1 cellular context compared by ENCODE assay signal in genomic region chr10:62048919-62049636, GRCh38.
TF ChIP-seq lines count a peak whose summit lies in the region.

No MANE protein-coding gene starts in this region.

TF ChIP-seq in HepG2, 621 proteins besides CTCF, POLR2A, EP300 and RAD21 (continued from another document and continues in another):
- TF ChIP-seq TIGD3 (CRISPR knock-in tag; IDR thresholded peaks at IDR 0.05; ENCODE audit: borderline replicate concordance) (no peak), ZNF274 (CRISPR knock-in tag; IDR thresholded peaks at IDR 0.05) (peak; percentile 94), ZBTB10 (CRISPR knock-in tag; IDR thresholded peaks at IDR 0.05; ENCODE audit: borderline replicate concordance) (no peak; the same call in 1 of the 2 replicates), EHMT2 (IDR thresholded peaks at IDR 0.05; ENCODE audit: borderline replicate concordance, low read depth, low read length) (no peak), THAP11 (CRISPR knock-in tag; IDR thresholded peaks at IDR 0.05) (peak; percentile 76), MED8 (CRISPR knock-in tag; IDR thresholded peaks at IDR 0.05; ENCODE audit: insufficient replicate concordance) (no peak), ZMAT3 (CRISPR knock-in tag; conservative IDR thresholded peaks at IDR 0.05) (peak; percentile 80; the same call in 1 of the 2 replicates), MED13 (CRISPR knock-in tag; IDR thresholded peaks at IDR 0.05) (no peak), HNF4A (CRISPR knock-in tag; IDR thresholded peaks at IDR 0.05) (peak; percentile 66), ZBTB33 (CRISPR knock-in tag; IDR thresholded peaks at IDR 0.05) (peak; percentile 75; the same call in 1 of the 2 replicates), ZNF17 (CRISPR knock-in tag; IDR thresholded peaks at IDR 0.05) (no peak), TARDBP (CRISPR knock-in tag; IDR thresholded peaks at IDR 0.05) (peak; percentile 90), GATAD2A (CRISPR knock-in tag; IDR thresholded peaks at IDR 0.05) (peak; percentile 94), STAT5B (CRISPR knock-in tag; IDR thresholded peaks at IDR 0.05) (no peak; the same call in 1 of the 2 replicates), CENPBD1 (CRISPR knock-in tag; IDR thresholded peaks at IDR 0.05; ENCODE audit: borderline replicate concordance, low read depth) (no peak), MAFK (conservative IDR thresholded peaks at IDR 0.05 in 1 of 2, IDR thresholded peaks at IDR 0.05 in 1 of 2; ENCODE audit: low read length in 2 of 2) (0 out of 4 replicates have a peak, but pooled peaks of 1 of the 2 experiments have one; percentile 4), NR2F2 (IDR thresholded peaks at IDR 0.05; ENCODE audit: borderline replicate concordance, low read depth) (peak; percentile 24; the same call in 1 of the 2 replicates), ZBTB39 (CRISPR knock-in tag; IDR thresholded peaks at IDR 0.05) (peak; percentile 89), NFYB (CRISPR knock-in tag; IDR thresholded peaks at IDR 0.05) (no peak; the same call in 1 of the 2 replicates), HNRNPH1 (optimal IDR thresholded peaks at IDR 0.05; ENCODE audit: low read depth, low read length) (no peak), ZNF597 (CRISPR knock-in tag; IDR thresholded peaks at IDR 0.05) (no peak), JARID2 (CRISPR knock-in tag; IDR thresholded peaks at IDR 0.05; ENCODE audit: insufficient replicate concordance) (no peak), SP5 (CRISPR knock-in tag; IDR thresholded peaks at IDR 0.05; ENCODE audit: borderline replicate concordance, low read depth) (no peak; the same call in 1 of the 2 replicates), ZNF382 (CRISPR knock-in tag; IDR thresholded peaks at IDR 0.05; ENCODE audit: borderline replicate concordance) (no peak), ATF3 (CRISPR knock-in tag; IDR thresholded peaks at IDR 0.05) (peak; percentile 66), ZNF800 (CRISPR knock-in tag; IDR thresholded peaks at IDR 0.05) (0 out of 2 replicates have a peak, but pooled peaks have one; percentile 67), ASH2L (IDR thresholded peaks at IDR 0.05; ENCODE audit: insufficient read length, low read depth, low read length) (peak; percentile 86), FOXK1 (CRISPR knock-in tag; IDR thresholded peaks at IDR 0.05; ENCODE audit: borderline replicate concordance, low read depth) (peak; percentile 94; the same call in 1 of the 2 replicates), ZNF383 (CRISPR knock-in tag; IDR thresholded peaks at IDR 0.05; ENCODE audit: borderline replicate concordance) (no peak), ELK4 (CRISPR knock-in tag; IDR thresholded peaks at IDR 0.05; ENCODE audit: borderline replicate concordance) (no peak), FOXC1 (CRISPR knock-in tag; IDR thresholded peaks at IDR 0.05; ENCODE audit: borderline replicate concordance) (peak; percentile 85), ZGPAT (CRISPR knock-in tag; IDR thresholded peaks at IDR 0.05) (peak; percentile 97), ZNF841 (CRISPR knock-in tag; IDR thresholded peaks at IDR 0.05; ENCODE audit: borderline replicate concordance) (no peak; the same call in 1 of the 2 replicates), ZNF432 (CRISPR knock-in tag; IDR thresholded peaks at IDR 0.05; ENCODE audit: borderline replicate concordance) (no peak), ZFP91 (CRISPR knock-in tag; IDR thresholded peaks at IDR 0.05; ENCODE audit: borderline replicate concordance) (peak; percentile 89), ZSCAN31 (CRISPR knock-in tag; IDR thresholded peaks at IDR 0.05; ENCODE audit: low read depth) (peak; percentile 89), ZFP41 (CRISPR knock-in tag; IDR thresholded peaks at IDR 0.05; ENCODE audit: borderline replicate concordance) (no peak), ZBTB37 (CRISPR knock-in tag; IDR thresholded peaks at IDR 0.05) (no peak), PCBP1 (IDR thresholded peaks at IDR 0.05; ENCODE audit: borderline replicate concordance, low read depth, low read length) (no peak), ZNF460 (CRISPR knock-in tag; IDR thresholded peaks at IDR 0.05; ENCODE audit: borderline replicate concordance) (no peak; the same call in 1 of the 2 replicates), HNRNPLL (IDR thresholded peaks at IDR 0.05; ENCODE audit: low read depth, low read length, poor library complexity, severe bottlenecking) (no peak), ZNF205 (CRISPR knock-in tag; IDR thresholded peaks at IDR 0.05) (peak; percentile 88), RBFOX2 (IDR thresholded peaks at IDR 0.05; ENCODE audit: low read depth, low read length) (peak; percentile 29; the same call in 1 of the 2 replicates), MATR3 (CRISPR knock-in tag; IDR thresholded peaks at IDR 0.05) (no peak)
